Comparison of ENCODE assay signal across 8 cellular contexts in the genomic region with DNA sequence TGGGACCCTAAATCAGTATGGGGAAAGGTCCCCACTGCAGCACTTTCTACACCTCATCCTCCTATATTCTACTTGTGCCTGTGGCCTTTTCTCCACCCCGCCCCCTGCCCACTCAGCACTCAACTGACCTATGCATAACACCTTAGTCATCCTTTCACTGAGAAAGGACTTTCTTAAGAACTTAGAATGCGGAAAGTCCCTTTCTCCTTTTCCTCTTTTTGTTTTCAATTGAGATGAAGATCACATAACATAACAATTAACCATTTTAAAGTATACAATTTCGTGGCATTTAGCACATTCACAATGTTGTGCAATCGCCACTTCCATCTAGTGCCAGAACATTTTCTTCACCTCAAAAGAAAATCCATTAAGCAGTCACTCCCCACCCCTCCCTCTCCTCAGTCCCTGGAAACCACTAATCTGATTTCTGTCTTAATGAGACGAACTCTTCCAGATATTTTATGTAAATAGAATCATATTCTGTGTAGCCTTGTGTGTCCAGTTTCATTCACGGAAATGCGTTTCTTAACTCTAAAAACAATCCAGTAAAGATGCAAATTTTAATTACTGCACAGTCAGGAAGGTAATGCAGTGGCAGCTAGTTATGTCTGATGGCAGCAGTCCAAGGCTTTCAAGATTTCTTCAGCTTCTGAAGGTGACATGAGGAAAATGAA.
DNase-seq lines count a peak whose midpoint lies in the region; ATAC-seq lines count a peak whose summit lies in the region.

No MANE protein-coding gene starts in this region.

- H3K27me3 Mint-ChIP-seq in stimulated activated naive CD8-positive, alpha-beta T cell treated with anti-CD3 and anti-CD28 coated beads, Interleukin-15, amount 100 ng/mL, for 72 hours, result peaks cover 7% of the 10 kb centered on the region

- H3K9me3 Mint-ChIP-seq in stimulated activated naive CD8-positive, alpha-beta T cell treated with anti-CD3 and anti-CD28 coated beads, Interleukin-15, amount 100 ng/mL, for 72 hours, result no peaks in the 10 kb centered on the region

- peak overlapping the region; percentile 37 to 68 for H3K4me3 Mint-ChIP-seq in stimulated activated naive CD8-positive, alpha-beta T cell treated with anti-CD3 and anti-CD28 coated beads, Interleukin-15, amount 100 ng/mL, for 72 hours

- H3K4me1 Mint-ChIP-seq in stimulated activated naive CD8-positive, alpha-beta T cell treated with anti-CD3 and anti-CD28 coated beads, Interleukin-15, amount 100 ng/mL, for 72 hours, result peaks cover 33% of the 10 kb centered on the region

- no peak overlapping the region for H3K27ac Mint-ChIP-seq in stimulated activated naive CD8-positive, alpha-beta T cell treated with anti-CD3 and anti-CD28 coated beads, Interleukin-15, amount 100 ng/mL, for 72 hours

- DNase-seq in activated T-cell treated with anti-CD3 and anti-CD28 coated beads for 24 hours (ENCODE audit: low read depth) (peak; percentile 53), iPS-NIHi11 (ENCODE audit: low spot score) (peak; percentile 10), HuH-7.5 (ENCODE audit: low spot score) (no peak), 8988T (no peak)
- DNase-seq in activated T-cell treated with anti-CD3 and anti-CD28 coated beads, Interleukin-2, amount 50 U/mL, for 1 hour, result no peak
- DNase-seq in activated CD4-positive, alpha-beta T cell treated with anti-CD3 and anti-CD28 coated beads, Interleukin-2, amount 50 U/mL, for 4 hours, result peak; percentile 32
- peak in 1 of 2 donors; percentile 43 for DNase-seq in stimulated activated naive CD8-positive, alpha-beta T cell treated with anti-CD3 and anti-CD28 coated beads, Interleukin-15, amount 100 ng/mL, for 72 hours

- ATAC-seq in HG03432 (IDR thresholded peaks at IDR 0.05; ENCODE audit: unreplicated experiment), result peak; percentile 81
- peak; percentile 83 for ATAC-seq in stimulated activated naive CD8-positive, alpha-beta T cell treated with anti-CD3 and anti-CD28 coated beads, Interleukin-15, amount 100 ng/mL, for 72 hours

Comparison
In these comparisons a context has a peak if more than half of its experiments do, and no peak if none do; other contexts are left out.
1. DNase-seq: peak in activated T-cell treated with anti-CD3 and anti-CD28 coated beads for 24 hours (single experiment), activated CD4-positive, alpha-beta T cell treated with anti-CD3 and anti-CD28 coated beads, Interleukin-2, amount 50 U/mL, for 4 hours (2 of 2) and iPS-NIHi11 (single experiment); none in activated T-cell treated with anti-CD3 and anti-CD28 coated beads, Interleukin-2, amount 50 U/mL, for 1 hour (single experiment), HuH-7.5 (single experiment) and 8988T (single experiment).